ENCODE assay signal across 18 cellular contexts in genomic region chr4:3774253-3774883, GRCh38. TPM values are rescaled to one million over a fixed set of nuclear protein-coding genes. Genes with fewer than 3 reads are reported as not detected.
DNase-seq lines count a peak whose midpoint lies in the region; ATAC-seq, FAIRE-seq and TF ChIP-seq lines count a peak whose summit lies in the region.
"Had no signal": no experiment of that assay in that cellular context is flagged by ENCODE, and none has a peak within 500 bp of the region (broad histone marks: within the 10 kb centered on the region; RNA-seq: fewer than 3 reads in every experiment).

No MANE protein-coding gene starts in this region.

- H3K27me3 ChIP-seq in HepG2 (ENCODE audit: control insufficient read depth in 1 of 2, insufficient read depth in 2 of 2, low read length in 2 of 2) (peaks cover 0 to 7% of the 10 kb centered on the region in 2 experiments; a peak in 1 of 5 replicates), right lobe of liver (no peaks in the 10 kb centered on the region), WERI-Rb-1 (ENCODE audit: insufficient read depth, low read depth, severe bottlenecking) (no peaks in the 10 kb centered on the region), K562 (ENCODE audit: control insufficient read depth in 2 of 2, insufficient read depth in 2 of 2, low read length in 2 of 2) (peaks cover 29 to 75% of the 10 kb centered on the region in 2 experiments; a peak in 4 of 5 replicates)

- no peaks in the 10 kb centered on the region for H3K79me2 ChIP-seq in HepG2 (ENCODE audit: insufficient read depth, low read length)
- no peaks in the 10 kb centered on the region for H3K79me2 ChIP-seq in K562 (ENCODE audit: control insufficient read depth, insufficient read depth, low read length)

- no peaks in the 10 kb centered on the region for H3K9me1 ChIP-seq in K562 (ENCODE audit: control insufficient read depth, insufficient read depth, low read length)

- H3K36me3 ChIP-seq in HepG2 (replicated peaks in 1 of 2; ENCODE audit: control insufficient read depth in 1 of 2, insufficient read depth in 2 of 2, low read length in 2 of 2) (no peaks in the 10 kb centered on the region), right lobe of liver (no peaks in the 10 kb centered on the region), WERI-Rb-1 (no peaks in the 10 kb centered on the region), K562 (ENCODE audit: control insufficient read depth, insufficient read depth, low read length) (no peaks in the 10 kb centered on the region)
- H3K36me3 ChIP-seq: HAP-1 had no signal

- TF ChIP-seq POLR2A in HepG2 (IDR thresholded peaks at IDR 0.05; ENCODE audit: insufficient read depth in 1 of 2, low read depth in 2 of 2, low read length in 2 of 2) (no peak), right lobe of liver (IDR thresholded peaks at IDR 0.05) (no peak), K562 (conservative IDR thresholded peaks at IDR 0.05) (no peak)

- H3K4me2 ChIP-seq in HepG2 (ENCODE audit: low read depth, low read length) (0 out of 2 replicates have a peak overlapping the region, but pooled peaks have one; percentile 8), K562 (ENCODE audit: insufficient read depth, low read length) (no peak overlapping the region)
- H3K4me2 ChIP-seq: GM23338 had no signal

- no peak for FAIRE-seq in HepG2 (lab: Jason Lieb, UNC)
- FAIRE-seq in K562 (lab: Jason Lieb, UNC): no peak
- FAIRE-seq: GM12878, H54 had no signal

- in situ Hi-C loops in HepG2 (cut with HindIII; ENCODE audit: extremely low pct_ligation_motif_present, low pct_unique_long_range_greater_than_20kb) (no loop called here), K562 (cut with MboI) (loop anchor here (10.0 kb wide), 1 partner anchor 170 kb away; no protein-coding TSS in a partner anchor), G401 (cut with HindIII; ENCODE audit: low sequenced_read_pairs) (no loop called here)

- no peak overlapping the region for H2AFZ ChIP-seq in HepG2 (ENCODE audit: low read length)
- H2AFZ ChIP-seq in K562 (ENCODE audit: low read depth, low read length): no peak overlapping the region
- H2AFZ ChIP-seq: GM23338 had no signal

- no peak for TF ChIP-seq RAD21 in HepG2 (CRISPR knock-in tag; IDR thresholded peaks at IDR 0.05)
- no peak for TF ChIP-seq RAD21 in K562 (CRISPR knock-in tag; conservative IDR thresholded peaks at IDR 0.05 in 1 of 2, IDR thresholded peaks at IDR 0.05 in 1 of 2)

- H3K4me3 ChIP-seq in HepG2 (replicated peaks in 1 of 3; ENCODE audit: insufficient read depth in 1 of 3, low read depth in 2 of 3, low read length in 3 of 3) (no peak overlapping the region), right lobe of liver (no peak overlapping the region), WERI-Rb-1 (ENCODE audit: low read depth, low read length) (peak overlapping the region; percentile 15; the same call in 1 of the 2 replicates), K562 (no peak overlapping the region)
- H3K4me3 ChIP-seq: GM12878, GM23338, HAP-1 had no signal

- POLR2A ChIA-PET in HepG2 (lab: Yijun Ruan, JAX) (interaction anchor here (1.9 kb wide), 1 partner anchor 9 kb away, joined by 4 read pairs; no protein-coding TSS in a partner anchor), K562 (lab: Yijun Ruan, JAX) (no interaction called here)

- H3K9ac ChIP-seq in HepG2 (ENCODE audit: insufficient read depth, low read depth, low read length) (no peak overlapping the region), K562 (ENCODE audit: insufficient read depth in 1 of 2, low read depth in 2 of 2, low read length in 2 of 2) (no peak overlapping the region)

- BruUV-seq in HepG2 (replicated peaks; lab: Mats Ljungman, UMichigan) (no TSS peak), K562 (replicated peaks; lab: Mats Ljungman, UMichigan) (no TSS peak)

- CTCF ChIA-PET in HepG2 (lab: Yijun Ruan, JAX; ENCODE audit: low intra/inter-chr PET ratio, low total read pairs): no interaction called here
- CTCF ChIA-PET in K562 (lab: Yijun Ruan, JAX; ENCODE audit: low intra/inter-chr PET ratio): no interaction called here

- DNase-seq in HepG2 (ENCODE audit: low spot score): no peak
- no peak for DNase-seq in right lobe of liver
- no peak for DNase-seq in WERI-Rb-1
- no peak for DNase-seq in K562 (ENCODE audit: extremely low read depth in 1 of 4, low spot score in 3 of 4)
- no peak for DNase-seq in G401 (ENCODE audit: low spot score)
- no peak for DNase-seq in GM19240 (ENCODE audit: insufficient read length, low spot score)
- DNase-seq: Caco-2; CD4-positive, CD25-positive, alpha-beta regulatory T cell; CD8-positive, alpha-beta T cell; DMS153; DND-41; GDM1; HFFc6 had no signal

- ATAC-seq in HepG2 (no peak), right lobe of liver (no peak), K562 (no peak), GM19023 (IDR thresholded peaks at IDR 0.05; ENCODE audit: unreplicated experiment) (no peak)
- ATAC-seq: CD8-positive, alpha-beta T cell; GM12878; GM23338 had no signal

- H3K9me3 ChIP-seq in HepG2 (ENCODE audit: low read length) (no peaks in the 10 kb centered on the region), right lobe of liver (no peaks in the 10 kb centered on the region), WERI-Rb-1 (ENCODE audit: severe bottlenecking) (no peaks in the 10 kb centered on the region), K562 (replicated peaks; ENCODE audit: control insufficient read depth, insufficient read depth, low read depth, low read length) (no peaks in the 10 kb centered on the region)
- H3K9me3 ChIP-seq: Caco-2, HAP-1 had no signal

- 50% methylated on average over 16 of the region's 19 CpGs for WGBS in HepG2 (ENCODE audit: low lambda C conversion rate)
- WGBS in right lobe of liver (ENCODE audit: insufficient coverage, low coverage, low lambda C conversion rate, missing lambda C conversion rate): 64% methylated on average over 9 of the region's 19 CpGs
- 2% methylated on average over 19 of the region's 19 CpGs for WGBS in K562 (ENCODE audit: insufficient coverage, low coverage, missing lambda C conversion rate)

- H3K27ac ChIP-seq in HepG2 (ENCODE audit: extremely low read length, insufficient read depth, low read length) (no peak overlapping the region), right lobe of liver (no peak overlapping the region), WERI-Rb-1 (peak overlapping the region; percentile 81), K562 (ENCODE audit: extremely low read depth, low read depth, low read length) (no peak overlapping the region)

- no peaks in the 10 kb centered on the region for H4K20me1 ChIP-seq in HepG2 (ENCODE audit: insufficient read depth, low read length)
- peaks cover 22% of the 10 kb centered on the region; the same call in 1 of the 2 replicates for H4K20me1 ChIP-seq in K562 (replicated peaks; ENCODE audit: control insufficient read depth, insufficient read depth, low read length)

- intact Hi-C loops in HepG2 (cut with micrococcal nuclease; ENCODE audit: unreplicated experiment): no loop called here
- intact Hi-C loops in right lobe of liver (cut with DNase I): no loop called here
- intact Hi-C loops in K562 (cut with micrococcal nuclease): no loop called here

- TF ChIP-seq CTCF in HepG2 (CRISPR knock-in tag; IDR thresholded peaks at IDR 0.05) (no peak), right lobe of liver (IDR thresholded peaks at IDR 0.05) (no peak), WERI-Rb-1 (IDR thresholded peaks at IDR 0.05; ENCODE audit: low read depth, low read length) (no peak), K562 (IDR thresholded peaks at IDR 0.05 in 2 of 3, conservative IDR thresholded peaks at IDR 0.05 in 1 of 3; ENCODE audit: insufficient read depth in 2 of 3, low read depth in 1 of 3, low read length in 3 of 3) (no peak)

- no peak for TF ChIP-seq EP300 in HepG2 (IDR thresholded peaks at IDR 0.05; ENCODE audit: low read depth in 2 of 2, low read length in 2 of 2)
- TF ChIP-seq EP300 in HepG2 (CRISPR knock-in tag; IDR thresholded peaks at IDR 0.05; ENCODE audit: borderline replicate concordance): no peak
- TF ChIP-seq EP300 in K562 (IDR thresholded peaks at IDR 0.05; ENCODE audit: low read length): no peak

- H3K4me1 ChIP-seq in HepG2 (ENCODE audit: insufficient read depth, low read length) (peaks cover 85% of the 10 kb centered on the region), right lobe of liver (no peaks in the 10 kb centered on the region), K562 (replicated peaks in 1 of 2; ENCODE audit: control insufficient read depth in 2 of 2, insufficient read depth in 2 of 2, low read length in 2 of 2) (peaks cover 0 to 10% of the 10 kb centered on the region in 2 experiments; a peak in 2 of 5 replicates)
- H3K4me1 ChIP-seq: Caco-2, HAP-1 had no signal

RNA-seq across cellular contexts. Expression of gene ADRA2C, which starts 8.2 kb away (rescaled TPM):
- total RNA-seq in HepG2 (2016; rRNA removed; fragmentation: Illumina TruSeq; extraction: Trizol) (43.8 and 69.7 TPM in 2 replicates), right lobe of liver (under 1 TPM in 5 of 6 experiments, not detected in 1; 0.17 to 0.81 (median 0.65) TPM), K562 (2014; rRNA removed) (0.14 and 0.61 TPM in 2 replicates), K562 (2014; rRNA removed; fragmentation: Illumina TruSeq; extraction: Trizol) (0.11 and 0.13 TPM in 2 replicates), K562 (2015; rRNA removed; fragmentation: Illumina TruSeq; extraction: Trizol) (0.11 and 0.14 TPM in 2 replicates), K562 (2021) (0.33 and 0.54 TPM in 2 replicates)
- 39.5 and 40.6 TPM in 2 replicates for total RNA-seq in HepG2 (2016; cell fraction: cytosol; rRNA removed; fragmentation: Illumina TruSeq; extraction: Trizol; ENCODE audit: low read depth)
- 45.3 and 69.6 TPM in 2 replicates for total RNA-seq in HepG2 (2016; cell fraction: insoluble cytoplasmic fraction; rRNA removed; fragmentation: Illumina TruSeq; extraction: Trizol)
- total RNA-seq in HepG2 (2016; cell fraction: membrane; rRNA removed; fragmentation: Illumina TruSeq; extraction: Trizol): 83.4 and 93.4 TPM in 2 replicates
- 32.1 and 42.6 TPM in 2 replicates for total RNA-seq in HepG2 (2016; cell fraction: nucleus; rRNA removed; fragmentation: Illumina TruSeq; extraction: Trizol)
- polyA plus RNA-seq in HepG2 (2011; rRNA removed) (15.4 and 23.1 TPM in 2 replicates), K562 (2011; rRNA removed) (0.21 and 0.42 TPM in 2 replicates), K562 (2014; fragmentation: Illumina TruSeq; extraction: Trizol) (0.06 TPM in 1 of 2 replicates, not detected in the other), K562 (2014; fragmentation: Nextera tagmentation; extraction: Ambion mirVana) (not detected), K562 (2014; rRNA removed) (0.43 and 0.58 TPM in 2 replicates)
- 20.0 and 39.6 TPM in 2 replicates for polyA plus RNA-seq in HepG2 (2011; cell fraction: cytosol; rRNA removed)
- polyA plus RNA-seq in HepG2 (2011; cell fraction: nucleus; rRNA removed): 34.6 and 44.2 TPM in 2 replicates
- polyA plus RNA-seq in HepG2 (2012): 13.5 and 14.6 TPM in 2 replicates
- polyA plus RNA-seq in HepG2 (2016; cell fraction: cytosol; fragmentation: Illumina TruSeq; extraction: Trizol; ENCODE audit: low read depth): 40.9 and 41.6 TPM in 2 replicates
- polyA plus RNA-seq in HepG2 (2016; cell fraction: insoluble cytoplasmic fraction; fragmentation: Illumina TruSeq; extraction: Trizol; ENCODE audit: low read depth): 48.4 and 52.4 TPM in 2 replicates
- polyA plus RNA-seq in HepG2 (2016; cell fraction: membrane; fragmentation: Illumina TruSeq; extraction: Trizol; ENCODE audit: low read depth): 74.1 and 77.9 TPM in 2 replicates
- 63.0 and 70.2 TPM in 2 replicates for polyA plus RNA-seq in HepG2 (2016; cell fraction: nucleus; fragmentation: Illumina TruSeq; extraction: Trizol; ENCODE audit: insufficient read depth, low read depth)
- 0.07 and 154 TPM in 2 replicates for polyA minus RNA-seq in HepG2 (2011; rRNA and poly(A)+ RNA removed; ENCODE audit: low replicate concordance)
- polyA minus RNA-seq in HepG2 (2011; cell fraction: cytosol; rRNA and poly(A)+ RNA removed): 31.1 and 39.3 TPM in 2 replicates
- polyA minus RNA-seq in HepG2 (2011; cell fraction: nucleus; rRNA and poly(A)+ RNA removed): 9.3 and 10.7 TPM in 2 replicates
- 0.32 and 1.0 TPM in 2 replicates for total RNA-seq in K562 (2011; cell fraction: chromatin; rRNA removed; ENCODE audit: low replicate concordance)
- total RNA-seq in K562 (2011; cell fraction: nucleolus; rRNA removed): 1.2 and 1.7 TPM in 2 replicates
- total RNA-seq in K562 (2011; cell fraction: nucleoplasm; rRNA removed): 0.88 TPM in 1 of 2 replicates, not detected in the other
- polyA plus RNA-seq in K562 (2011; cell fraction: cytosol; rRNA removed): 0.55 and 1.4 TPM in 2 replicates
- 0.77 and 0.88 TPM in 2 replicates for polyA plus RNA-seq in K562 (2011; cell fraction: nucleus; rRNA removed)
- polyA plus RNA-seq in K562 (2012): 0.17 and 0.69 TPM in 2 replicates
- 0.28 TPM in 1 of 2 replicates, not detected in the other for polyA minus RNA-seq in K562 (2011; rRNA and poly(A)+ RNA removed)
- 1.6 TPM in 1 of 2 replicates, not detected in the other for polyA minus RNA-seq in K562 (2011; cell fraction: cytosol; rRNA and poly(A)+ RNA removed)
- polyA minus RNA-seq in K562 (2011; cell fraction: nucleus; rRNA and poly(A)+ RNA removed): 0.81 and 1.1 TPM in 2 replicates
- total RNA-seq in G401 (2014; rRNA removed; shearing (Covaris generic)): 7.9 and 11.7 TPM in 2 replicates
- total RNA-seq: CD4-positive, CD25-positive, alpha-beta regulatory T cell; CD8-positive, alpha-beta T cell had no signal
- polyA plus RNA-seq: CD4-positive, CD25-positive, alpha-beta regulatory T cell; GM12878 had no signal

Comparison
In these comparisons a context has a peak if more than half of its experiments do, and no peak if none do; other contexts are left out.
1. Of the 241 proteins assayed by ChIP-seq in both HepG2 and K562: peak only in HepG2: MNT; only in K562: ADNP, BHLHE40, RAD51, TFE3 and USF2; in both: none; in neither: 234; mixed calls (peak in some experiments, not most) for 1.